Comparison of ENCODE assay signal across 26 cellular contexts in genomic region chr9:109961579-109961978, GRCh38.
"Had no signal": no experiment of that assay in that cellular context is flagged by ENCODE, and none has a peak within 500 bp of the region (broad histone marks: within the 10 kb centered on the region; RNA-seq: fewer than 3 reads in every experiment).

No MANE protein-coding gene starts in this region.

- H3K9me3 ChIP-seq: pancreas, prostate gland, uterus had no signal

- H3K27ac ChIP-seq: pancreas, prostate gland, skin epidermis, uterus had no signal

- H3K27me3 Mint-ChIP-seq: activated B cell treated with CpG ODN at 0.5 μM for 24 hours; activated naive CD4-positive, alpha-beta T cell treated with anti-CD3 and anti-CD28 coated beads, Interleukin-2, amount 50 U/mL, for 24 hours; activated naive CD8-positive, alpha-beta T cell treated with anti-CD3 and anti-CD28 coated beads, Interleukin-2, amount 50 U/mL, for 24 hours; activated T-cell treated with anti-CD3 and anti-CD28 coated beads, Interleukin-2, amount 50 U/mL, for 24 hours; naive thymus-derived CD8-positive, alpha-beta T cell had no signal

- H3K4me1 ChIP-seq: pancreas, prostate gland, uterus had no signal

- H3K4me3 ChIP-seq: pancreas, prostate gland, skin epidermis, uterus had no signal

- H3K27ac Mint-ChIP-seq: activated B cell treated with CpG ODN at 0.5 μM for 24 hours; activated naive CD4-positive, alpha-beta T cell treated with anti-CD3 and anti-CD28 coated beads, Interleukin-2, amount 50 U/mL, for 24 hours; activated naive CD8-positive, alpha-beta T cell treated with anti-CD3 and anti-CD28 coated beads, Interleukin-2, amount 50 U/mL, for 24 hours; activated T-cell treated with anti-CD3 and anti-CD28 coated beads, Interleukin-2, amount 50 U/mL, for 24 hours; stimulated activated naive CD8-positive, alpha-beta T cell treated with anti-CD3 and anti-CD28 coated beads, Interleukin-15, amount 100 ng/mL, for 72 hours; type B pancreatic cell had no signal

- H3K36me3 Mint-ChIP-seq: activated naive CD4-positive, alpha-beta T cell treated with anti-CD3 and anti-CD28 coated beads, Interleukin-2, amount 50 U/mL, for 24 hours; naive thymus-derived CD8-positive, alpha-beta T cell; type B pancreatic cell had no signal

- DNase-seq: activated B cell treated with CpG ODN at 0.5 μM for 24 hours; activated CD4-positive, alpha-beta T cell treated with anti-CD3 and anti-CD28 coated beads, Interleukin-2, amount 50 U/mL, for 4 hours; activated CD8-positive, alpha-beta memory T cell treated with anti-CD3 and anti-CD28 coated beads, Interleukin-2, amount 50 U/mL, for 48 hours; activated gamma-delta T cell; activated naive CD8-positive, alpha-beta T cell treated with anti-CD3 and anti-CD28 coated beads, Interleukin-2, amount 50 U/mL, for 24 hours; activated T-cell treated with anti-CD3 and anti-CD28 coated beads, Interleukin-2, amount 50 U/mL, for 24 hours; amygdala; caudate nucleus; head of caudate nucleus; hypothalamus; midbrain; naive thymus-derived CD8-positive, alpha-beta T cell; nucleus accumbens; pancreas; retina; stimulated activated CD4-positive, alpha-beta T cell treated with anti-CD3 and anti-CD28 coated beads, Interleukin-12 subunit alpha, Interleukin-12 subunit beta, amount 100 ng/mL, for 4 hours; stimulated activated CD4-positive, alpha-beta T cell treated with anti-CD3 and anti-CD28 coated beads, Interleukin-4, amount 100 ng/mL, for 1 hour; stimulated activated naive CD8-positive, alpha-beta T cell treated with anti-CD3 and anti-CD28 coated beads, Interleukin-15, amount 100 ng/mL, for 72 hours; substantia nigra; uterus had no signal

- H3K9me3 Mint-ChIP-seq: activated B cell treated with CpG ODN at 0.5 μM for 24 hours; activated naive CD4-positive, alpha-beta T cell treated with anti-CD3 and anti-CD28 coated beads, Interleukin-2, amount 50 U/mL, for 24 hours; activated naive CD8-positive, alpha-beta T cell treated with anti-CD3 and anti-CD28 coated beads, Interleukin-2, amount 50 U/mL, for 24 hours; activated T-cell treated with anti-CD3 and anti-CD28 coated beads, Interleukin-2, amount 50 U/mL, for 24 hours; naive thymus-derived CD8-positive, alpha-beta T cell; neural crest cell; stimulated activated naive CD8-positive, alpha-beta T cell treated with anti-CD3 and anti-CD28 coated beads, Interleukin-15, amount 100 ng/mL, for 72 hours; type B pancreatic cell had no signal

- H3K4me3 Mint-ChIP-seq: activated B cell treated with CpG ODN at 0.5 μM for 24 hours; activated naive CD4-positive, alpha-beta T cell treated with anti-CD3 and anti-CD28 coated beads, Interleukin-2, amount 50 U/mL, for 24 hours; activated naive CD8-positive, alpha-beta T cell treated with anti-CD3 and anti-CD28 coated beads, Interleukin-2, amount 50 U/mL, for 24 hours; activated T-cell treated with anti-CD3 and anti-CD28 coated beads, Interleukin-2, amount 50 U/mL, for 24 hours; naive thymus-derived CD8-positive, alpha-beta T cell; neural crest cell; stimulated activated naive CD8-positive, alpha-beta T cell treated with anti-CD3 and anti-CD28 coated beads, Interleukin-15, amount 100 ng/mL, for 72 hours; type B pancreatic cell had no signal

- H3K36me3 ChIP-seq: pancreas, prostate gland, uterus had no signal

- ATAC-seq: activated naive CD8-positive, alpha-beta T cell treated with anti-CD3 and anti-CD28 coated beads, Interleukin-2, amount 50 U/mL, for 24 hours; naive thymus-derived CD8-positive, alpha-beta T cell; pancreas; sciatic nerve; stimulated activated naive CD8-positive, alpha-beta T cell treated with anti-CD3 and anti-CD28 coated beads, Interleukin-15, amount 100 ng/mL, for 72 hours had no signal
